ENCODE assay signal across 8 cellular contexts in the genomic region with DNA sequence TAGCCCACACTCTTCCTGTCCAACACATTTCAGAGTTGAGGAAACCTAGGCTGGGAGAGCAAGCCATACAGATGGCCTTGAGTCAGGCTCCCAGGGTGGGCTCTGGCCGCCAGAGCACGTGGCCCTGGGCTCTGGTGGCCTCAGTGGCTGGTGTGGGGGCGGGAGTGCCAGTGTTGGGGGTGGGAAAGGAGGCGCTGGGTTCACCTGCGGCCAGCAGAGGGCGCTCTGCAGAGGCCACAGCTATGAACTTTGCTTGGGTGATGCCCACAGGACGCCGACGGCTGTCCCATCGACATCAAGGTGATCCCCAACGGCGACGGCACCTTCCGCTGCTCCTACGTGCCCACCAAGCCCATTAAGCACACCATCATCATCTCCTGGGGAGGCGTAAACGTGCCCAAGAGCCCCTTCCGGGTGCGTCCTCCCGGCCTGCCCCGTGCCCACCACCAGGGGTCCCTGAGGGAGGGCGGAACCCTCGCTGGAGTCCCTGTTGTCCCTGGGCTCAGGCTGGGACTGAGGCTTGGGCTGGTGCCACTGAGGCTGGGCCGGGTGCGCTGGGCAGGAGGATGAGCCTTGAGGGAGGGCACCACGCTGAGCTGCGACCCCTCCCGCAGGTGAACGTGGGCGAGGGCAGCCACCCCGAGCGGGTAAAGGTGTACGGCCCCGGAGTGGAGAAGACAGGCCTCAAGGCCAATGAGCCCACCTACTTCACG. TPM values are rescaled to one million over a fixed set of nuclear protein-coding genes. Genes with fewer than 3 reads are reported as not detected.
DNase-seq lines count a peak whose midpoint lies in the region; ATAC-seq lines count a peak whose summit lies in the region.

No MANE protein-coding gene starts in this region.

- H3K27me3 Mint-ChIP-seq in activated naive CD8-positive, alpha-beta T cell treated with anti-CD3 and anti-CD28 coated beads, Interleukin-2, amount 50 U/mL, for 24 hours, result no peaks in the 10 kb centered on the region

- no peak overlapping the region for H3K4me3 Mint-ChIP-seq in activated naive CD8-positive, alpha-beta T cell treated with anti-CD3 and anti-CD28 coated beads, Interleukin-2, amount 50 U/mL, for 24 hours

- no peaks in the 10 kb centered on the region for H3K9me3 Mint-ChIP-seq in activated naive CD8-positive, alpha-beta T cell treated with anti-CD3 and anti-CD28 coated beads, Interleukin-2, amount 50 U/mL, for 24 hours

- no peak overlapping the region for H3K27ac Mint-ChIP-seq in activated naive CD8-positive, alpha-beta T cell treated with anti-CD3 and anti-CD28 coated beads, Interleukin-2, amount 50 U/mL, for 24 hours

- DNase-seq in 8988T (peak; percentile 78), GM19240 (ENCODE audit: insufficient read length, low spot score) (peak; percentile 81), SK-N-DZ (ENCODE audit: low spot score) (peak; percentile 44), iPS-NIHi7 (ENCODE audit: extremely low spot score) (peak; percentile 91), DMS79 treated with DMSO at 0.1 percent for 48 hours (lab: John Stamatoyannopoulos, UW) (no peak)
- peak; percentile 64 for DNase-seq in activated naive CD8-positive, alpha-beta T cell treated with anti-CD3 and anti-CD28 coated beads, Interleukin-2, amount 50 U/mL, for 24 hours
- peak; percentile 62 for DNase-seq in stimulated activated CD4-positive, alpha-beta T cell treated with anti-CD3 and anti-CD28 coated beads, Interleukin-4, amount 100 ng/mL, for 1 hour

- H3K4me1 Mint-ChIP-seq in activated naive CD8-positive, alpha-beta T cell treated with anti-CD3 and anti-CD28 coated beads, Interleukin-2, amount 50 U/mL, for 24 hours, result peaks cover 4% of the 10 kb centered on the region

- ATAC-seq in activated naive CD8-positive, alpha-beta T cell treated with anti-CD3 and anti-CD28 coated beads, Interleukin-2, amount 50 U/mL, for 24 hours, result peak; percentile 44
- no peak for ATAC-seq in HG02973 (IDR thresholded peaks at IDR 0.05; ENCODE audit: unreplicated experiment)

- no peaks in the 10 kb centered on the region for H3K36me3 Mint-ChIP-seq in activated naive CD8-positive, alpha-beta T cell treated with anti-CD3 and anti-CD28 coated beads, Interleukin-2, amount 50 U/mL, for 24 hours (ENCODE audit: low read depth)

RNA-seq across cellular contexts. Expression of gene FLNC, which starts 11.9 kb away (rescaled TPM):
- 11.6 and 13.1 TPM in 2 replicates for polyA plus RNA-seq in SK-N-DZ (2014; cell fraction: cytosol; rRNA removed)
- polyA plus RNA-seq in SK-N-DZ (2014; cell fraction: nucleus; rRNA removed), result 14.1 and 19.8 TPM in 2 replicates

RNA-seq across cellular contexts. Expression of gene ATP6V1F, which starts 20.5 kb away (rescaled TPM):
- polyA plus RNA-seq in SK-N-DZ (2014; cell fraction: cytosol; rRNA removed), result 217 and 371 TPM in 2 replicates
- polyA plus RNA-seq in SK-N-DZ (2014; cell fraction: nucleus; rRNA removed), result 110 and 137 TPM in 2 replicates

RNA-seq across cellular contexts. Expression of gene CCDC136, which starts 50.3 kb away (rescaled TPM):
- 27.4 and 29.5 TPM in 2 replicates for polyA plus RNA-seq in SK-N-DZ (2014; cell fraction: cytosol; rRNA removed)
- 93.0 and 152 TPM in 2 replicates for polyA plus RNA-seq in SK-N-DZ (2014; cell fraction: nucleus; rRNA removed)
